ENCODE assay signal across 1 cellular context in genomic region chr22:39731881-39732555, GRCh38.
TF ChIP-seq lines count a peak whose summit lies in the region.

No MANE protein-coding gene starts in this region.

TF ChIP-seq in H1, 55 proteins besides CTCF, POLR2A, EP300 and RAD21:
- no peak for TF ChIP-seq EGR1 (IDR thresholded peaks at IDR 0.05; ENCODE audit: borderline replicate concordance, low read depth, low read length)
- no peak for TF ChIP-seq CTBP2 (IDR thresholded peaks at IDR 0.05; ENCODE audit: borderline replicate concordance, insufficient read depth, insufficient read length, low read length)
- TF ChIP-seq SUZ12 (IDR thresholded peaks at IDR 0.05; ENCODE audit: low read length) = no peak
- TF ChIP-seq RBBP5 (IDR thresholded peaks at IDR 0.05; ENCODE audit: borderline replicate concordance, low read depth, low read length) = no peak
- TF ChIP-seq RXRA (IDR thresholded peaks at IDR 0.05; ENCODE audit: insufficient read depth, low read depth, low read length) = no peak
- no peak for TF ChIP-seq MAX (IDR thresholded peaks at IDR 0.05)
- TF ChIP-seq TAF1 (IDR thresholded peaks at IDR 0.05; ENCODE audit: low read depth, low read length) = no peak
TF ChIP-seq in H1: peak in this region for 0.
